2 cellular contexts compared by ENCODE assay signal in genomic region chr2:182597570-182597969, GRCh38.
TF ChIP-seq lines count a peak whose summit lies in the region.

No MANE protein-coding gene starts in this region.

TF ChIP-seq in IMR-90, 13 proteins besides CTCF, POLR2A, EP300 and RAD21:
- TF ChIP-seq ELK1 (IDR thresholded peaks at IDR 0.05; ENCODE audit: borderline replicate concordance, low read depth, low read length) (no peak), CEBPB (IDR thresholded peaks at IDR 0.05; ENCODE audit: low read depth, low read length) (0 out of 2 replicates have a peak, but pooled peaks have one; percentile 47)

TF ChIP-seq in SK-N-SH, 30 proteins besides CTCF, POLR2A, EP300 and RAD21:
- TF ChIP-seq FOSL2 (IDR thresholded peaks at IDR 0.05; ENCODE audit: borderline replicate concordance, low read depth): no peak
- no peak for TF ChIP-seq TEAD4 (IDR thresholded peaks at IDR 0.05; ENCODE audit: borderline replicate concordance, insufficient read depth)
- no peak for TF ChIP-seq FOXM1 (IDR thresholded peaks at IDR 0.05; ENCODE audit: low read depth)
- TF ChIP-seq RXRA (IDR thresholded peaks at IDR 0.05; ENCODE audit: borderline replicate concordance, low read depth): no peak
- TF ChIP-seq NRF1 (IDR thresholded peaks at IDR 0.05; ENCODE audit: low read depth, low read length): no peak
- no peak for TF ChIP-seq CHD2 (IDR thresholded peaks at IDR 0.05; ENCODE audit: low read length, partially characterized antibody)
